ENCODE assay signal across 15 cellular contexts in genomic region chr1:48675251-48675650, GRCh38.
"Had no signal": no experiment of that assay in that cellular context is flagged by ENCODE, and none has a peak within 500 bp of the region (broad histone marks: within the 10 kb centered on the region; RNA-seq: fewer than 3 reads in every experiment).

No MANE protein-coding gene starts in this region.

- H3K4me1 ChIP-seq: colonic mucosa, tibial nerve had no signal

- H3K36me3 ChIP-seq: colonic mucosa, tibial nerve, WERI-Rb-1 had no signal

- H3K27me3 ChIP-seq: colonic mucosa, tibial nerve had no signal

- DNase-seq: activated CD4-positive, alpha-beta memory T cell treated with anti-CD3 and anti-CD28 coated beads, Interleukin-2, amount 10 ng/mL, durations not matched to agents 7 days and 5 days; activated CD4-positive, alpha-beta T cell treated with anti-CD3 and anti-CD28 coated beads for 36 hours; activated gamma-delta T cell treated with Interleukin-2 at 50 U/mL for 16 hours; activated naive CD8-positive, alpha-beta T cell treated with anti-CD3 and anti-CD28 coated beads for 36 hours; activated T-cell treated with anti-CD3 and anti-CD28 coated beads, Interleukin-2, amount 50 U/mL, for 72 hours; colonic mucosa; effector CD4-positive, alpha-beta T cell; hypothalamus; left colon; natural killer cell; posterior cingulate gyrus; right cardiac atrium; WERI-Rb-1 had no signal

- H3K4me3 ChIP-seq: colonic mucosa, tibial nerve had no signal

- ATAC-seq: activated CD4-positive, alpha-beta T cell treated with anti-CD3 and anti-CD28 coated beads for 36 hours; activated T-cell treated with anti-CD3 and anti-CD28 coated beads, Interleukin-2, amount 50 U/mL, for 72 hours; left colon; natural killer cell; right cardiac atrium; stimulated activated effector memory CD8-positive, alpha-beta T cell treated with anti-CD3 and anti-CD28 coated beads, Interleukin-12 subunit alpha, Interleukin-12 subunit beta, amount 100 ng/mL, for 72 hours had no signal

- H3K27ac ChIP-seq: colonic mucosa, tibial nerve had no signal

- H3K9me3 ChIP-seq: colonic mucosa, tibial nerve had no signal
